In the genomic region with DNA sequence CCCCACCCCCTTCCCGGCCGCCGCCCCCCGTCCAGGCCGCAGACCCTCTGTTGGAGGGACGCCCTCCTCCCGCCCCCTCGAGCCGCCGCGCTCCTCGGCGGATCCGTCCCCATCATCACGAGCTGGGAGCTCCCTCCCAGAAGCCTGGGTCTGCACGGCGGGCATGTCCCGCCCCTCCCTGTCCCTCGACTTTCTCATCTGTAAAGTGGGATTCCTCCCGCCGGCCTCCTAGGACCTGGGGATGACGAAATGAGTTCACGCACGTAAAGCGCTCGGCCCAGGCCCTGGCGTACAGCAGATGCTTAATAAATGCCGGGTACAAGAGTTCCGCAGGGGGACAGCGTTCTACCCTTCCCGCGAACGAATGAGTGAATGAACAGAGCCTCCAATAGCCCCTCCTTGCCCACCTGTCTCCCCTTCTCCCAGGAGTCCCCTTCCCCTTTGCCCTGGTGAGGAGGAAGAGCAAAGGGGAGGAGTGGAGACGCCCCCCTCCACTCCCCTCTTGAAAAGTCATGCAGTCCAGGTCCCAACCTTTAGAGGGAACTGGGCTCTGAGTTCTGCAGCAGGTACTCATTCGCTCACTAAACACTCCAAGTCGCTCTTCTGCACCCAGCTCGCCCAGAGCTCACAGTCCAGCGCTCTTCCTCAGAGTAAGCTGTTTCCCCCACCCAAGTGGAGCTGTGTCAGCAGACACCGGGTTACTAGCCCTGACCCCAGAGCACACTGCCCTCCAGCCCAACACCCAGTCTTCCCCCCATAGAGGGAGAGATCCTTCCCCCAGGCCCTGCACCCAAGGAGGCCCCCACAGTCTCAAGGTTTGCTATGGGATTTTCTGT, we compare ENCODE assay signal across 9 cellular contexts. TPM values are rescaled to one million over a fixed set of nuclear protein-coding genes. Genes with fewer than 3 reads are reported as not detected.
DNase-seq lines count a peak whose midpoint lies in the region; ATAC-seq and TF ChIP-seq lines count a peak whose summit lies in the region.
"Had no signal": no experiment of that assay in that cellular context is flagged by ENCODE, and none has a peak within 500 bp of the region (broad histone marks: within the 10 kb centered on the region; RNA-seq: fewer than 3 reads in every experiment).

No MANE protein-coding gene starts in this region.

- H3K27me3 ChIP-seq in iPS-15b (ENCODE audit: control insufficient read depth, insufficient read depth, low read length) (peaks cover 14% of the 10 kb centered on the region), stomach (peaks cover 3 to 53% (median 5%) of the 10 kb centered on the region in 3 donors), SJCRH30 (no peaks in the 10 kb centered on the region)

- 19 to 30% (median 21%) methylated on average over 24 to 36 of the region's 39 CpGs for WGBS in stomach, 5 donors

- intact Hi-C loops in stomach (cut with DNase I; ENCODE audit: low total_unique reads) = loop anchor here (10.0 kb wide), 1 partner anchor 138 kb away; no protein-coding TSS in a partner anchor

- H3K4me3 Mint-ChIP-seq in T-helper 2 cell treated with Interferon-gamma antibody and Interleukin-4, amounts not matched to agents 5 μg/mL and 100 μg/mL, for 36 hours = peak overlapping the region; percentile 72
- H3K4me3 Mint-ChIP-seq in activated CD8-positive, alpha-beta T cell treated with anti-CD3 and anti-CD28 coated beads, Interleukin-2, amount 10 ng/mL, durations not matched to agents 7 days and 5 days = peak overlapping the region; percentile 62

- H3K36me3 ChIP-seq in iPS-15b (ENCODE audit: control insufficient read depth, insufficient read depth, low read length) (no peaks in the 10 kb centered on the region), stomach (no peaks in the 10 kb centered on the region), SJCRH30 (no peaks in the 10 kb centered on the region)

- TF ChIP-seq CTCF in stomach (IDR thresholded peaks at IDR 0.05) = no peak

- peaks cover 39% of the 10 kb centered on the region for H3K27me3 Mint-ChIP-seq in T-helper 2 cell treated with Interferon-gamma antibody and Interleukin-4, amounts not matched to agents 5 μg/mL and 100 μg/mL, for 36 hours (ENCODE audit: low read depth)
- H3K27me3 Mint-ChIP-seq in activated CD8-positive, alpha-beta T cell treated with anti-CD3 and anti-CD28 coated beads, Interleukin-2, amount 10 ng/mL, durations not matched to agents 7 days and 5 days (ENCODE audit: low read depth) = peaks cover 32% of the 10 kb centered on the region

- H3K4me1 ChIP-seq in iPS-15b (ENCODE audit: control insufficient read depth, insufficient read depth, low read length) = peaks cover 5% of the 10 kb centered on the region
- peaks cover 18 to 43% (median 26%) of the 10 kb centered on the region in 4 donors for H3K4me1 ChIP-seq in stomach
- peaks cover 29% of the 10 kb centered on the region for H3K4me1 ChIP-seq in SJCRH30

- no peak for ATAC-seq in activated CD8-positive, alpha-beta T cell treated with anti-CD3 and anti-CD28 coated beads, Interleukin-2, amount 10 ng/mL, durations not matched to agents 7 days and 5 days
- ATAC-seq in GM19395 (IDR thresholded peaks at IDR 0.05; ENCODE audit: unreplicated experiment) = no peak

- TF ChIP-seq EP300 in stomach (IDR thresholded peaks at IDR 0.05) = no peak

- no peaks in the 10 kb centered on the region for H3K9me3 Mint-ChIP-seq in T-helper 2 cell treated with Interferon-gamma antibody and Interleukin-4, amounts not matched to agents 5 μg/mL and 100 μg/mL, for 36 hours
- H3K9me3 Mint-ChIP-seq in activated CD8-positive, alpha-beta T cell treated with anti-CD3 and anti-CD28 coated beads, Interleukin-2, amount 10 ng/mL, durations not matched to agents 7 days and 5 days (ENCODE audit: insufficient read depth) = no peaks in the 10 kb centered on the region

- no peaks in the 10 kb centered on the region for H3K9me3 ChIP-seq in iPS-15b (ENCODE audit: control insufficient read depth, insufficient read depth, low read length)
- no peaks in the 10 kb centered on the region for H3K9me3 ChIP-seq in stomach
- H3K9me3 ChIP-seq in SJCRH30 (replicated peaks) = no peaks in the 10 kb centered on the region
- H3K9me3 ChIP-seq: mucosa of descending colon had no signal

- peaks cover 9% of the 10 kb centered on the region for H3K4me1 Mint-ChIP-seq in T-helper 2 cell treated with Interferon-gamma antibody and Interleukin-4, amounts not matched to agents 5 μg/mL and 100 μg/mL, for 36 hours (ENCODE audit: low read depth)
- peaks cover 15% of the 10 kb centered on the region for H3K4me1 Mint-ChIP-seq in activated CD8-positive, alpha-beta T cell treated with anti-CD3 and anti-CD28 coated beads, Interleukin-2, amount 10 ng/mL, durations not matched to agents 7 days and 5 days (ENCODE audit: low read depth)

- H3K4me3 ChIP-seq in iPS-15b (ENCODE audit: low read depth, low read length) (peak overlapping the region; percentile 58), stomach (peak overlapping the region; percentile 49 to 53 (median 52)), SJCRH30 (no peak overlapping the region)
- H3K4me3 ChIP-seq: mucosa of descending colon had no signal

- H3K27ac Mint-ChIP-seq in T-helper 2 cell treated with Interferon-gamma antibody and Interleukin-4, amounts not matched to agents 5 μg/mL and 100 μg/mL, for 36 hours = peak overlapping the region; percentile 31
- no peak overlapping the region for H3K27ac Mint-ChIP-seq in activated CD8-positive, alpha-beta T cell treated with anti-CD3 and anti-CD28 coated beads, Interleukin-2, amount 10 ng/mL, durations not matched to agents 7 days and 5 days

- H3K9ac ChIP-seq in iPS-15b (ENCODE audit: low read depth, low read length) = no peak overlapping the region

- H3K36me3 Mint-ChIP-seq in T-helper 2 cell treated with Interferon-gamma antibody and Interleukin-4, amounts not matched to agents 5 μg/mL and 100 μg/mL, for 36 hours (ENCODE audit: low read depth) = no peaks in the 10 kb centered on the region
- no peaks in the 10 kb centered on the region for H3K36me3 Mint-ChIP-seq in activated CD8-positive, alpha-beta T cell treated with anti-CD3 and anti-CD28 coated beads, Interleukin-2, amount 10 ng/mL, durations not matched to agents 7 days and 5 days (ENCODE audit: low read depth)

- peak overlapping the region; percentile 20 to 71 (median 52) for H3K27ac ChIP-seq in stomach
- no peak overlapping the region for H3K27ac ChIP-seq in SJCRH30

- no peak for TF ChIP-seq POLR2A in stomach (IDR thresholded peaks at IDR 0.05)

- POLR2A ChIA-PET in activated CD8-positive, alpha-beta T cell treated with anti-CD3 and anti-CD28 coated beads, Interleukin-2, amount 10 ng/mL, durations not matched to agents 7 days and 5 days (lab: Charles Lee) = interaction anchor here (0.7 kb wide), 1 partner anchor 167 kb away, joined by 5 read pairs; no protein-coding TSS in a partner anchor

- no peak for DNase-seq in T-helper 2 cell treated with Interferon-gamma antibody and Interleukin-4, amounts not matched to agents 5 μg/mL and 100 μg/mL, for 36 hours (ENCODE audit: low spot score)
- DNase-seq in T-helper 2 cell (no peak), stomach (no peak), COLO668 (lab: John Stamatoyannopoulos, UW; ENCODE audit: unreplicated experiment) (no peak), SJCRH30 (no peak)
- DNase-seq in activated CD8-positive, alpha-beta T cell treated with anti-CD3 and anti-CD28 coated beads, Interleukin-2, amount 10 ng/mL, durations not matched to agents 7 days and 5 days = no peak

- CTCF ChIA-PET in activated CD8-positive, alpha-beta T cell treated with anti-CD3 and anti-CD28 coated beads, Interleukin-2, amount 10 ng/mL, durations not matched to agents 7 days and 5 days (lab: Charles Lee) = interaction anchor here (0.6 kb wide), 2 partner anchors 23 to 1111 kb away, joined by 3 read pairs; no protein-coding TSS in a partner anchor

RNA-seq across cellular contexts. Expression of gene RAP1GAP, which starts 16.8 kb away (rescaled TPM):
- under 1 TPM in 1 of 2 experiments, not detected in 1; 0.13 TPM for total RNA-seq in activated CD8-positive, alpha-beta T cell treated with anti-CD3 and anti-CD28 coated beads, Interleukin-2, amount 10 ng/mL, durations not matched to agents 7 days and 5 days
- 100 to 1,000 TPM in 1 of 5 donors, 10 to 100 TPM in 4; 21.1 to 117 (median 60.6) TPM for total RNA-seq in stomach
- polyA plus RNA-seq in stomach = 10 to 100 TPM; 48.6 to 98.3 (median 57.9) TPM
- 5.2 and 8.4 TPM in 2 replicates for total RNA-seq in SJCRH30 (2014; rRNA removed; shearing (Covaris generic))
